ENCODE assay signal across 8 cellular contexts in genomic region chr22:42269407-42270177, GRCh38. TPM values are rescaled to one million over a fixed set of nuclear protein-coding genes. Genes with fewer than 3 reads are reported as not detected.
A peak's percentile ranks its signal among the peaks of the same experiment; 100 is the strongest.
DNase-seq lines count a peak whose midpoint lies in the region; ATAC-seq and TF ChIP-seq lines count a peak whose summit lies in the region.

No MANE protein-coding gene starts in this region.

- peak overlapping the region; percentile 97 for H3K4me3 Mint-ChIP-seq in endothelial cell (ENCODE audit: unreplicated experiment)
- H3K4me3 Mint-ChIP-seq in stimulated activated effector memory CD8-positive, alpha-beta T cell treated with anti-CD3 and anti-CD28 coated beads, Interleukin-12 subunit alpha, Interleukin-12 subunit beta, amount 100 ng/mL, for 72 hours, result peak overlapping the region; percentile 89

- H3K9me3 ChIP-seq in muscle layer of colon (ENCODE audit: low read length), result no peaks in the 10 kb centered on the region

- peaks cover 5% of the 10 kb centered on the region for H3K36me3 Mint-ChIP-seq in endothelial cell (ENCODE audit: low read depth, unreplicated experiment)
- peaks cover 20% of the 10 kb centered on the region for H3K36me3 Mint-ChIP-seq in stimulated activated effector memory CD8-positive, alpha-beta T cell treated with anti-CD3 and anti-CD28 coated beads, Interleukin-12 subunit alpha, Interleukin-12 subunit beta, amount 100 ng/mL, for 72 hours

- peak; percentile 50 for ATAC-seq in HG02970 (IDR thresholded peaks at IDR 0.05; ENCODE audit: low FRiP score, unreplicated experiment)
- ATAC-seq in stimulated activated effector memory CD8-positive, alpha-beta T cell treated with anti-CD3 and anti-CD28 coated beads, Interleukin-12 subunit alpha, Interleukin-12 subunit beta, amount 100 ng/mL, for 72 hours, result peak; percentile 80

- H3K9ac ChIP-seq in muscle layer of colon (ENCODE audit: low read length), result peak overlapping the region; percentile 30

- no peaks in the 10 kb centered on the region for H3K27me3 ChIP-seq in muscle layer of colon (ENCODE audit: control insufficient read depth in 1 of 2, insufficient read depth in 2 of 2, low read length in 2 of 2)

- H3K27me3 Mint-ChIP-seq in endothelial cell (ENCODE audit: unreplicated experiment), result peaks cover 11% of the 10 kb centered on the region

- H3K4me3 ChIP-seq in muscle layer of colon (ENCODE audit: low read depth in 1 of 2, low read length in 2 of 2), result peak overlapping the region; percentile 53 to 84

- peaks cover 20% of the 10 kb centered on the region for H3K4me1 Mint-ChIP-seq in endothelial cell (ENCODE audit: unreplicated experiment)
- H3K4me1 Mint-ChIP-seq in stimulated activated effector memory CD8-positive, alpha-beta T cell treated with anti-CD3 and anti-CD28 coated beads, Interleukin-12 subunit alpha, Interleukin-12 subunit beta, amount 100 ng/mL, for 72 hours, result peaks cover 27% of the 10 kb centered on the region

- no peaks in the 10 kb centered on the region for H3K9me3 Mint-ChIP-seq in endothelial cell (ENCODE audit: unreplicated experiment)
- no peaks in the 10 kb centered on the region for H3K9me3 Mint-ChIP-seq in stimulated activated effector memory CD8-positive, alpha-beta T cell treated with anti-CD3 and anti-CD28 coated beads, Interleukin-12 subunit alpha, Interleukin-12 subunit beta, amount 100 ng/mL, for 72 hours

- DNase-seq in SKM-1 treated with dmso at 0.1 percent for 144 hours (lab: John Stamatoyannopoulos, UW; ENCODE audit: unreplicated experiment) (peak; percentile 14), SKM-1 (lab: John Stamatoyannopoulos, UW; ENCODE audit: unreplicated experiment) (no peak), NCI-H510A (lab: John Stamatoyannopoulos, UW) (peak; percentile 51), endothelial cell (ENCODE audit: low spot score) (peak; percentile 52)
- DNase-seq in activated CD8-positive, alpha-beta memory T cell treated with anti-CD3 and anti-CD28 coated beads for 24 hours, result peak; percentile 87
- DNase-seq in stimulated activated effector memory CD8-positive, alpha-beta T cell treated with anti-CD3 and anti-CD28 coated beads, Interleukin-12 subunit alpha, Interleukin-12 subunit beta, amount 100 ng/mL, for 72 hours (ENCODE audit: low spot score in 2 of 2), result peak; percentile 51 to 84

- peaks cover 12% of the 10 kb centered on the region for H3K4me1 ChIP-seq in muscle layer of colon (ENCODE audit: insufficient read depth, low read length)

- H3K36me3 ChIP-seq in muscle layer of colon (ENCODE audit: insufficient read depth, low read length), result no peaks in the 10 kb centered on the region

- no peak for TF ChIP-seq CTCF in endothelial cell (IDR thresholded peaks at IDR 0.05; ENCODE audit: unreplicated experiment)

- peak overlapping the region; percentile 67 for H3K27ac Mint-ChIP-seq in endothelial cell (ENCODE audit: unreplicated experiment)
- H3K27ac Mint-ChIP-seq in stimulated activated effector memory CD8-positive, alpha-beta T cell treated with anti-CD3 and anti-CD28 coated beads, Interleukin-12 subunit alpha, Interleukin-12 subunit beta, amount 100 ng/mL, for 72 hours, result peak overlapping the region; percentile 67

- peak overlapping the region; percentile 80 for H3K27ac ChIP-seq in muscle layer of colon (ENCODE audit: low read depth, low read length)

RNA-seq across cellular contexts. Expression of gene TCF20, which starts 0.9 kb away (rescaled TPM):
- 63.6 TPM for total RNA-seq in endothelial cell (ENCODE audit: unreplicated experiment)
